Comparison of ENCODE assay signal across 20 cellular contexts in the genomic region with DNA sequence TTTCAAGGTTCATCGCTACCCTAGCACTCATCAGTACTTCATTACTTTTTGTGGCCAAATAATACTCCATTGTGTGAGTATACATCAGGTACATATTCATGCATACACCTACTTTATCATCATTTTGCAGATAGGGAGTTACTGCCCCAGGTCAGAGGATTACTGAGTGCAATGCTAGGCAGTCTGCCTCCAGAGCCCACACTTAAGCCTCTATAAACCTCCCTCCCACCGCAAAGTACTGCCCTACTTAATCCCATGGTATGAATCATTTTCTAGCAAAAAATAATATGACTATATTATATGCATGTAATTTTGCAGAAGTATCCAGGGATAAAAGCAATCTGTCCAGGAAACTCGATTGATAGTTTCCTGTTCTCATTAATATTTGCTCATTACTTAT.
DNase-seq lines count a peak whose midpoint lies in the region; ATAC-seq and TF ChIP-seq lines count a peak whose summit lies in the region.
"Had no signal": no experiment of that assay in that cellular context is flagged by ENCODE, and none has a peak within 500 bp of the region (broad histone marks: within the 10 kb centered on the region; RNA-seq: fewer than 3 reads in every experiment).

No MANE protein-coding gene starts in this region.

- peaks cover 15% of the 10 kb centered on the region for H3K27me3 Mint-ChIP-seq in T-helper 17 cell

- no peak overlapping the region for H2AFZ ChIP-seq in OCI-LY7 (ENCODE audit: low read length)
- H2AFZ ChIP-seq: GM23248 had no signal

- no peak overlapping the region for H3K4me2 ChIP-seq in OCI-LY7 (ENCODE audit: low read length)
- H3K4me2 ChIP-seq: A549 had no signal

- TF ChIP-seq CTCF in A673 (conservative IDR thresholded peaks at IDR 0.05; ENCODE audit: low read depth, low read length), result no peak
- TF ChIP-seq CTCF in RWPE2 (IDR thresholded peaks at IDR 0.05; ENCODE audit: poor library complexity, severe bottlenecking), result no peak
- no peak for TF ChIP-seq CTCF in OCI-LY7 (conservative IDR thresholded peaks at IDR 0.05; ENCODE audit: low read length)

- intact Hi-C loops in A673 (cut with micrococcal nuclease; ENCODE audit: unreplicated experiment) (no loop called here), OCI-LY7 (cut with micrococcal nuclease; ENCODE audit: unreplicated experiment) (no loop called here)

- CTCF ChIA-PET in A673 (lab: Charles Lee), result no interaction called here
- CTCF ChIA-PET in OCI-LY7 (lab: Charles Lee; ENCODE audit: unreplicated experiment), result no interaction called here

- H3K9me3 ChIP-seq in A673 (ENCODE audit: low read depth, low read length, poor library complexity, severe bottlenecking) (no peaks in the 10 kb centered on the region), RWPE2 (ENCODE audit: severe bottlenecking) (no peaks in the 10 kb centered on the region), T-helper 17 cell (ENCODE audit: control insufficient read depth, low read length, poor library complexity, severe bottlenecking) (no peaks in the 10 kb centered on the region), OCI-LY7 (ENCODE audit: low read length) (no peaks in the 10 kb centered on the region)
- H3K9me3 ChIP-seq: A549 had no signal

- BruUV-seq in A673 (replicated peaks; lab: Mats Ljungman, UMichigan) (no TSS peak), OCI-LY7 (replicated peaks; lab: Mats Ljungman, UMichigan) (no TSS peak)

- POLR2A ChIA-PET in A673 (lab: Charles Lee; ENCODE audit: low non-redundant PET), result no interaction called here
- POLR2A ChIA-PET in OCI-LY7 (lab: Charles Lee), result no interaction called here

- H3K27ac ChIP-seq in A673 (ENCODE audit: low read depth, low read length, poor library complexity, severe bottlenecking), result no peak overlapping the region
- no peak overlapping the region for H3K27ac ChIP-seq in RWPE2 (ENCODE audit: poor library complexity, severe bottlenecking)
- no peak overlapping the region for H3K27ac ChIP-seq in OCI-LY7 (ENCODE audit: low read depth, low read length, poor library complexity, severe bottlenecking)
- H3K27ac ChIP-seq: 22Rv1; A549; BLaER1 treated with 17β-estradiol and CSF1 and Interleukin-3, amounts not matched to agents 10 nM and 100 nM; GM23248 had no signal

- H3K79me2 ChIP-seq in OCI-LY7 (ENCODE audit: insufficient read depth, low read depth, low read length), result no peaks in the 10 kb centered on the region

- peaks cover 2% of the 10 kb centered on the region for H3K4me1 Mint-ChIP-seq in T-helper 17 cell

- H3K27me3 ChIP-seq in A673 (replicated peaks; ENCODE audit: insufficient read depth, low read depth, low read length, poor library complexity) (no peaks in the 10 kb centered on the region), RWPE2 (ENCODE audit: insufficient read depth, poor library complexity, severe bottlenecking) (no peaks in the 10 kb centered on the region)
- H3K27me3 ChIP-seq: BLaER1 treated with 17β-estradiol and CSF1 and Interleukin-3, amounts not matched to agents 10 nM and 100 nM had no signal

- H4K20me1 ChIP-seq in OCI-LY7 (ENCODE audit: insufficient read depth, low read length), result no peaks in the 10 kb centered on the region

- H3K36me3 ChIP-seq in A673 (ENCODE audit: insufficient read depth, low read length, poor library complexity, severe bottlenecking), result no peaks in the 10 kb centered on the region
- no peaks in the 10 kb centered on the region for H3K36me3 ChIP-seq in RWPE2 (ENCODE audit: low read depth)
- no peaks in the 10 kb centered on the region for H3K36me3 ChIP-seq in OCI-LY7 (ENCODE audit: insufficient read depth, low read length)
- H3K36me3 ChIP-seq: BLaER1 treated with 17β-estradiol and CSF1 and Interleukin-3, amounts not matched to agents 10 nM and 100 nM had no signal

- no peaks in the 10 kb centered on the region for H3K36me3 Mint-ChIP-seq in T-helper 17 cell (ENCODE audit: low read depth)
- H3K36me3 Mint-ChIP-seq: CD8-positive, alpha-beta T cell had no signal

- H3K27ac Mint-ChIP-seq in T-helper 17 cell, result no peak overlapping the region
- H3K27ac Mint-ChIP-seq: CD8-positive, alpha-beta T cell had no signal

- 0 out of 3 replicates have a peak, but pooled peaks have one; percentile 29 for ATAC-seq in RWPE2 (ENCODE audit: low read depth)
- ATAC-seq in esophagus mucosa, result peak; percentile 63
- ATAC-seq in T-helper 17 cell, result no peak
- ATAC-seq: A549; CD8-positive, alpha-beta T cell had no signal

- no peaks in the 10 kb centered on the region for H3K9me2 ChIP-seq in OCI-LY7 (ENCODE audit: insufficient read depth, low read length)

- H3K4me1 ChIP-seq in A673 (ENCODE audit: insufficient read depth, low read length, poor library complexity, severe bottlenecking) (no peaks in the 10 kb centered on the region), RWPE2 (ENCODE audit: insufficient read depth, poor library complexity, severe bottlenecking) (no peaks in the 10 kb centered on the region), OCI-LY7 (ENCODE audit: insufficient read depth, low read length, poor library complexity, severe bottlenecking) (peaks cover 19% of the 10 kb centered on the region)
- H3K4me1 ChIP-seq: A549 had no signal

- H3K4me3 ChIP-seq in A673 (ENCODE audit: low read depth, low read length, poor library complexity, severe bottlenecking) (no peak overlapping the region), RWPE2 (ENCODE audit: severe bottlenecking) (no peak overlapping the region), OCI-LY7 (ENCODE audit: low read depth, low read length, poor library complexity, severe bottlenecking) (no peak overlapping the region)
- H3K4me3 ChIP-seq: A549; BLaER1 treated with 17β-estradiol and CSF1 and Interleukin-3, amounts not matched to agents 10 nM and 100 nM; GM23248 had no signal

- DNase-seq in A673 (ENCODE audit: low spot score) (peak; percentile 15), NCI-H82 (lab: John Stamatoyannopoulos, UW) (peak; percentile 69), RWPE2 (ENCODE audit: low spot score) (no peak), T-helper 17 cell (no peak), OCI-LY7 (ENCODE audit: low spot score) (no peak), occipital lobe (lab: John Stamatoyannopoulos, UW) (no peak)
- DNase-seq in activated effector memory CD4-positive, alpha-beta T cell treated with anti-CD3 and anti-CD28 coated beads, Interleukin-2, amount 50 U/mL, for 16 hours, result no peak
- DNase-seq: Calu3; CD8-positive, alpha-beta T cell; DMS 273 treated with DMSO at 0.1 percent for 48 hours; DMS53; DND-41; EL; GM23248; HCEC 1CT; IMR-90 had no signal

- H3K4me3 Mint-ChIP-seq in T-helper 17 cell, result no peak overlapping the region
- H3K4me3 Mint-ChIP-seq: CD8-positive, alpha-beta T cell had no signal

Comparison
In these comparisons a context has a peak if more than half of its experiments do, and no peak if none do; other contexts are left out.
1. DNase-seq: peak in A673 (single experiment) and NCI-H82 (single experiment); none in RWPE2 (single experiment), activated effector memory CD4-positive, alpha-beta T cell treated with anti-CD3 and anti-CD28 coated beads, Interleukin-2, amount 50 U/mL, for 16 hours (single experiment), T-helper 17 cell (0 of 3), OCI-LY7 (single experiment) and occipital lobe (single experiment).